In the genomic region with DNA sequence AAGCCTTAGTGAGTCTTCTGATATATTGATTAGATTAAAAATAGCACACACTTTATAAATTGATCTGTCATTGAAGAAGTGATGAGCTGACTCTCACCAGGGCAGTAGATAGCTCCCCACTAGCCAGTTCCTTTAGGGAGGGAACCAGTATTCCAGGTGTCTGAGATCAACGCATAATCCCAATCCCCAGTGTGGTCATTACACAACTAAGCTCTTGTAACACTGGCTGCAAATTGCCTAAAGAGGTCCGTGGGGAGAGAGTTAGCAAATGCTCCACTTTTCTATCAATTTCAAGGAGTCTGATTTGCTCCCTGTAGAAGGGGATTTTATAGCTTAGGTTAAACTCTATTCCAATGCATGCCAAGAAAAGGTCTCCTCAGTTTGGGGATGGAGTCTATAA, we compare ENCODE assay signal across 24 cellular contexts. TPM values are rescaled to one million over a fixed set of nuclear protein-coding genes. Genes with fewer than 3 reads are reported as not detected.
"Had no signal": no experiment of that assay in that cellular context is flagged by ENCODE, and none has a peak within 500 bp of the region (broad histone marks: within the 10 kb centered on the region; RNA-seq: fewer than 3 reads in every experiment).

No MANE protein-coding gene starts in this region.

- H3K9me3 ChIP-seq: ascending aorta had no signal

- H3K4me3 ChIP-seq: ascending aorta had no signal

- DNase-seq: activated CD4-positive, alpha-beta T cell treated with anti-CD3 and anti-CD28 coated beads for 1 hour; activated CD4-positive, alpha-beta T cell treated with anti-CD3 and anti-CD28 coated beads, Interleukin-2, amount 10 ng/mL, durations not matched to agents 24 days and 14 days; activated CD4-positive, alpha-beta T cell treated with anti-CD3 and anti-CD28 coated beads, Interleukin-2, amount 50 U/mL, for 48 hours; activated CD8-positive, alpha-beta memory T cell treated with anti-CD3 and anti-CD28 coated beads, Interleukin-2, amount 10 ng/mL, durations not matched to agents 7 days and 5 days; activated effector memory CD4-positive, alpha-beta T cell treated with Interleukin-2 at 50 U/mL for 16 hours; activated naive CD4-positive, alpha-beta T cell; activated T-cell treated with anti-CD3 and anti-CD28 coated beads, Interleukin-2, amount 50 U/mL, for 24 hours; Kasumi-1; KBM-7; NCI-H1105 treated with DMSO at 0.1 percent for 48 hours; NCI-H146; NCI-H187 treated with DMSO at 0.1 percent for 48 hours; NCI-H2081 treated with DMSO at 0.1 percent for 48 hours; NCI-H2171; NCI-H2227 treated with DMSO at 0.1 percent for 48 hours; NCI-H446 treated with DMSO at 0.1 percent for 48 hours; NCI-H524 treated with DMSO at 0.1 percent for 48 hours; NCI-H748 treated with DMSO at 0.1 percent for 48 hours; OCI-M1; SHP77 treated with DMSO at 0.1 percent for 48 hours; T-helper 17 cell; T-helper 9 cell had no signal

- H3K36me3 ChIP-seq: ascending aorta had no signal

- H3K27me3 ChIP-seq: ascending aorta had no signal

- H3K4me1 ChIP-seq: ascending aorta had no signal

RNA-seq across cellular contexts. Expression of gene SLC14A1, which starts 7.7 kb away (rescaled TPM):
- total RNA-seq: WTC11 had no signal
